Comparison of ENCODE assay signal across 18 cellular contexts in the genomic region with DNA sequence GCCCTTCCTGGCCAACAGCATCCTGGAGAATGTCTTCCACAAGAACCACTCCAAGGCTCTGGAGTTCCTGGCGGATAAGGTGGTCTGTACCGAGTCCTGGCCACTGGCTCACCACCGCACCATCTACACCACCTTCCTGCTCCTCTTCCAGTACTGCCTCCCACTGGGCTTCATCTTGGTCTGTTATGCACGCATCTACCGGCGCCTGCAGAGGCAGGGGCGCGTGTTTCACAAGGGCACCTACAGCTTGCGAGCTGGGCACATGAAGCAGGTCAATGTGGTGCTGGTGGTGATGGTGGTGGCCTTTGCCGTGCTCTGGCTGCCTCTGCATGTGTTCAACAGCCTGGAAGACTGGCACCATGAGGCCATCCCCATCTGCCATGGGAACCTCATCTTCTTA. TPM values are rescaled to one million over a fixed set of nuclear protein-coding genes. Genes with fewer than 3 reads are reported as not detected.
"Had no signal": no experiment of that assay in that cellular context is flagged by ENCODE, and none has a peak within 500 bp of the region (broad histone marks: within the 10 kb centered on the region; RNA-seq: fewer than 3 reads in every experiment).

No MANE protein-coding gene starts in this region.

RNA-seq across cellular contexts. Expression of a gene that starts 4.0 kb away (rescaled TPM):
- total RNA-seq: activated B cell treated with CpG ODN at 0.5 μM for 24 hours; activated CD4-positive, alpha-beta memory T cell treated with anti-CD3 and anti-CD28 coated beads for 36 hours; activated CD4-positive, alpha-beta T cell treated with anti-CD3 and anti-CD28 coated beads, Interleukin-2, amount 10 ng/mL, durations not matched to agents 24 days and 14 days; activated CD8-positive, alpha-beta memory T cell treated with anti-CD3 and anti-CD28 coated beads for 36 hours; activated CD8-positive, alpha-beta T cell treated with anti-CD3 and anti-CD28 coated beads for 36 hours; activated naive CD4-positive, alpha-beta T cell treated with anti-CD3 and anti-CD28 coated beads for 36 hours; activated naive CD4-positive, alpha-beta T cell treated with anti-CD3 and anti-CD28 coated beads, Interleukin-2, amount 50 U/mL, for 72 hours; activated naive CD8-positive, alpha-beta T cell treated with anti-CD3 and anti-CD28 coated beads for 36 hours; activated T-cell treated with anti-CD3 and anti-CD28 coated beads, Interleukin-2, amount 50 U/mL, for 4 hours; activated T-cell treated with anti-CD3 and anti-CD28 coated beads, Interleukin-2, amount 50 U/mL, for 72 hours; activated T-helper 1 cell treated with anti-CD3 and anti-CD28 coated beads, Interleukin-12 subunit alpha, Interleukin-12 subunit beta, Interleukin-2, Interleukin-4 antibody, amounts not matched to agents 30 ng/mL and 10 ng/mL and 1 ng/mL, durations not matched to agents 14 hours and 24 hours and 36 hours; activated T-helper 17 cell treated with anti-CD3 and anti-CD28 coated beads, Interleukin-2, amount 50 U/mL, for 72 hours; aorta; astrocyte; body of pancreas; breast epithelium; cardiac septum had no signal
- polyA plus RNA-seq: adrenal gland, aorta had no signal
